ENCODE assay signal across 8 cellular contexts in genomic region chr6:2989332-2990178, GRCh38. TPM values are rescaled to one million over a fixed set of nuclear protein-coding genes. Genes with fewer than 3 reads are reported as not detected.
DNase-seq lines count a peak whose midpoint lies in the region; ATAC-seq, FAIRE-seq and TF ChIP-seq lines count a peak whose summit lies in the region.

No MANE protein-coding gene starts in this region.

- no peaks in the 10 kb centered on the region for H3K9me3 Mint-ChIP-seq in brain

- ATAC-seq in GM18519 (IDR thresholded peaks at IDR 0.05; ENCODE audit: low FRiP score, unreplicated experiment): peak; percentile 46
- peak; percentile 71 for ATAC-seq in HG03060 (IDR thresholded peaks at IDR 0.05; ENCODE audit: low read depth, unreplicated experiment)

- H3K27me3 Mint-ChIP-seq in brain: peaks cover 11% of the 10 kb centered on the region

- intact Hi-C loops in sigmoid colon (cut with DNase I): loop anchor here (1.0 to 5.0 kb wide), 4 partner anchors 17 to 222 kb away; partner anchors contain the start of gene WRNIP1

- peak overlapping the region; percentile 99 for H3K27ac ChIP-seq in 22Rv1
- H3K27ac ChIP-seq in iPS DF 6.9 (ENCODE audit: low read length): no peak overlapping the region
- H3K27ac ChIP-seq in sigmoid colon: peak overlapping the region; percentile 95 to 98 (median 96)

- no peaks in the 10 kb centered on the region for H3K9me3 ChIP-seq in iPS DF 6.9 (ENCODE audit: control insufficient read depth, insufficient read depth, low read length)
- H3K9me3 ChIP-seq in sigmoid colon: no peaks in the 10 kb centered on the region

- H3K4me1 ChIP-seq in iPS DF 6.9 (ENCODE audit: control insufficient read depth, insufficient read depth, low read length) (peaks cover 8% of the 10 kb centered on the region; the same call in 1 of the 2 replicates), sigmoid colon (peaks cover 0 to 33% (median 29%) of the 10 kb centered on the region in 4 donors)

- peak overlapping the region; percentile 52; the same call in 1 of the 2 replicates for H3K4me3 ChIP-seq in iPS DF 6.9 (ENCODE audit: low read length)
- H3K4me3 ChIP-seq in sigmoid colon: peak overlapping the region; percentile 69 to 90 (median 86)

- peak overlapping the region; percentile 87 to 92 (median 89) for H3K4me3 Mint-ChIP-seq in brain

- peaks cover 51% of the 10 kb centered on the region for H3K4me1 Mint-ChIP-seq in brain

- H3K36me3 ChIP-seq in iPS DF 6.9 (ENCODE audit: control insufficient read depth, insufficient read depth, low read length) (no peaks in the 10 kb centered on the region), sigmoid colon (no peaks in the 10 kb centered on the region)

- TF ChIP-seq POLR2A in sigmoid colon (IDR thresholded peaks at IDR 0.05): peak; percentile 24 to 76

- FAIRE-seq in TTC549 (lab: Jason Lieb, UNC): peak; percentile 89

- peak; percentile 94 for DNase-seq in NCI-H2107 treated with DMSO at 0.1 percent for 48 hours (lab: John Stamatoyannopoulos, UW; ENCODE audit: unreplicated experiment)
- peak; percentile 87 for DNase-seq in iPS DF 6.9 (ENCODE audit: low read depth, low spot score)
- peak; percentile 95 for DNase-seq in sigmoid colon

- TF ChIP-seq EP300 in sigmoid colon (IDR thresholded peaks at IDR 0.05): peak in 1 of 4 donors; percentile 44

- H3K27me3 ChIP-seq in iPS DF 6.9 (ENCODE audit: control insufficient read depth, insufficient read depth, low read length) (no peaks in the 10 kb centered on the region), sigmoid colon (no peaks in the 10 kb centered on the region)

- TF ChIP-seq CTCF in 22Rv1 (IDR thresholded peaks at IDR 0.05) (peak; percentile 59), brain (conservative IDR thresholded peaks at IDR 0.05) (peak; percentile 59), sigmoid colon (IDR thresholded peaks at IDR 0.05) (peak in 1 of 4 experiments; percentile 33)

- no peaks in the 10 kb centered on the region for H3K36me3 Mint-ChIP-seq in brain

- H3K27ac Mint-ChIP-seq in brain: peak overlapping the region; percentile 98 to 100 (median 99)

- WGBS in iPS DF 6.9 (ENCODE audit: insufficient coverage, insufficient read length): no CpG with 5 or more reads among the region's 22 CpGs
- 0% methylated on average over 22 of the region's 22 CpGs for WGBS in sigmoid colon, 2 donors

RNA-seq across cellular contexts. Expression of gene NQO2, which starts 10.1 kb away (rescaled TPM):
- polyA plus RNA-seq in brain (ENCODE audit: insufficient read depth, low read depth, low replicate concordance): 16.8 TPM
- 10 to 100 TPM; 14.7 to 33.2 (median 24.0) TPM for total RNA-seq in sigmoid colon
- 10 to 100 TPM; 12.5 to 18.0 (median 16.1) TPM for polyA plus RNA-seq in sigmoid colon

RNA-seq across cellular contexts. Expression of gene SERPINB6, which starts 18.2 kb away (rescaled TPM):
- polyA plus RNA-seq in brain (ENCODE audit: insufficient read depth, low read depth, low replicate concordance) (50.6 TPM), sigmoid colon (100 to 1,000 TPM; 152 to 194 (median 178) TPM)
- 100 to 1,000 TPM; 150 to 207 (median 174) TPM for total RNA-seq in sigmoid colon
